Comparison of ENCODE assay signal across 18 cellular contexts in the genomic region with DNA sequence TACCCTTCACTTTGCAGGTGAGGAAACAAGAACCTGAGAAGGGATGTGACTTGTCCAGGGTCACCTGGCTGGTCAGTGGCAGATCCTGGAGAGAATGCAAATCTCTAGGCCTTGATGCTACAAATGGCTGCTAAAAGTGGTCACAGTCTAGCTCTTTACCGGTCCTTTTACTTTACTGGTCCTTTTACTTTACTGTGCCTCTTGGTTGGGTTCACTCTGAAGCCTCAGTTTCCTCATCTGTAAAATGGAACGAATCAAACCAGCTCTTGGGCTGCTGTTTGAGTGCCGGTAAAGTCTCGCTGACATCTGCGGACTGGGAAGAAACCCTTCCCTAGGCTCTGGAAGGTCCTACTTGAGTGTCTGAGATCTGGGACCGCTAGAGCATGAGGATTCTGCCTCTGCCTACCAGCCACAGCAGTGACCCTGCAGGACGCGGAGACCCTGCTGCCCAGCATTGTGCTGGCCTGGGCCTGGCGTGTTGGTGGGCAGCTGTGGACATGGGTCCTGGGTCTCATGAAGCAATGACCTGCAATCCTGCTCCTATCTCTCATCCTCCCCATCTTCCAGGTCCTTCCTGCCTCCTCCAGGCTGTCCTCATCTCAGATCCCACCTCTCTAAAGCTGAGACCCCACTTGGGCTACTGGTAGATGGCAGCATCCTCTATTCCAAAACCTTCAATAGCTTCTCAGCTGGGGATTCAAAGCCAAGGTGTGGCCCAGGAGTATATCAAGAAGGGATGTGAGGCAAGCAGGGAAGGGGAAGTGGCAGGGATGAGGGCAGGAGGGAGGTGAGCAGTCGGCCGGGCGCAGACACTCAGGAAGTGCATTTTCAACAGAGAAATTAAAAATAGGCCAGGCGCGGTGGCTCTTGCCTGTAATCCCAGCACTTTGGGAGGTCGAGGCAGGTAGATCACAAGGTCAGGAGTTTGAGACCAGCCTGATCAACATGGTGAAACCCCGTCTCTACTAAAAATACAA.
"Had no signal": no experiment of that assay in that cellular context is flagged by ENCODE, and none has a peak within 500 bp of the region (broad histone marks: within the 10 kb centered on the region; RNA-seq: fewer than 3 reads in every experiment).

No MANE protein-coding gene starts in this region.

- H3K4me3 ChIP-seq: ascending aorta, breast epithelium, heart right ventricle had no signal

- H3K9me3 Mint-ChIP-seq: activated naive CD4-positive, alpha-beta T cell treated with anti-CD3 and anti-CD28 coated beads, Interleukin-2, amount 10 ng/mL, durations not matched to agents 7 days and 5 days; effector memory CD8-positive, alpha-beta T cell; natural killer cell treated with Interleukin-12 subunit alpha and Interleukin-12 subunit beta and Interleukin-15 and Interleukin-18, amount 100 ng/mL, for 72 hours had no signal

- FAIRE-seq: frontal cortex, small intestine had no signal

- H3K27ac Mint-ChIP-seq: activated naive CD4-positive, alpha-beta T cell treated with anti-CD3 and anti-CD28 coated beads, Interleukin-2, amount 10 ng/mL, durations not matched to agents 7 days and 5 days had no signal

- ATAC-seq: effector memory CD8-positive, alpha-beta T cell; heart right ventricle; natural killer cell treated with Interleukin-12 subunit alpha and Interleukin-12 subunit beta and Interleukin-15 and Interleukin-18, amount 100 ng/mL, for 72 hours; right cardiac atrium; stimulated activated naive CD8-positive, alpha-beta T cell treated with anti-CD3 and anti-CD28 coated beads, Interleukin-15, Interleukin-2, amounts not matched to agents 100 U/mL and 50 U/mL, for 24 hours had no signal

- H3K27ac ChIP-seq: ascending aorta, breast epithelium, heart right ventricle had no signal

- H3K9me3 ChIP-seq: ascending aorta, breast epithelium, heart right ventricle had no signal

- H3K4me1 ChIP-seq: ascending aorta, breast epithelium had no signal

- H3K4me3 Mint-ChIP-seq: activated naive CD4-positive, alpha-beta T cell treated with anti-CD3 and anti-CD28 coated beads, Interleukin-2, amount 10 ng/mL, durations not matched to agents 7 days and 5 days; effector memory CD8-positive, alpha-beta T cell; natural killer cell treated with Interleukin-12 subunit alpha and Interleukin-12 subunit beta and Interleukin-15 and Interleukin-18, amount 100 ng/mL, for 72 hours had no signal

- H3K27me3 ChIP-seq: ascending aorta, breast epithelium had no signal

- H3K27me3 Mint-ChIP-seq: activated naive CD4-positive, alpha-beta T cell treated with anti-CD3 and anti-CD28 coated beads, Interleukin-2, amount 10 ng/mL, durations not matched to agents 7 days and 5 days; effector memory CD8-positive, alpha-beta T cell; natural killer cell treated with Interleukin-12 subunit alpha and Interleukin-12 subunit beta and Interleukin-15 and Interleukin-18, amount 100 ng/mL, for 72 hours had no signal

- H3K36me3 ChIP-seq: ascending aorta, breast epithelium, heart right ventricle had no signal

- DNase-seq: activated CD4-positive, alpha-beta T cell treated with anti-CD3 and anti-CD28 coated beads, Interleukin-2, amount 50 U/mL, for 48 hours; activated CD4-positive, CD25-positive, alpha-beta regulatory T cell treated with anti-CD3 and anti-CD28 coated beads, Interleukin-2, amount 50 U/mL, for 72 hours; activated naive CD4-positive, alpha-beta T cell treated with anti-CD3 and anti-CD28 coated beads, Interleukin-2, amount 10 ng/mL, durations not matched to agents 7 days and 5 days; cerebellar nuclear complex; dermis blood vessel endothelial cell; effector memory CD8-positive, alpha-beta T cell; heart right ventricle; mesendoderm; occipital lobe; right cardiac atrium; small intestine; stimulated activated CD4-positive, alpha-beta T cell treated with anti-CD3 and anti-CD28 coated beads, Interleukin-4, amount 100 ng/mL, for 4 hours; stimulated activated CD8-positive, alpha-beta memory T cell treated with anti-CD3 and anti-CD28 coated beads, Interleukin-4, amount 100 ng/mL, for 48 hours; stimulated activated naive CD8-positive, alpha-beta T cell treated with anti-CD3 and anti-CD28 coated beads, Interleukin-15, Interleukin-2, amounts not matched to agents 100 U/mL and 50 U/mL, for 24 hours had no signal

- H3K36me3 Mint-ChIP-seq: activated naive CD4-positive, alpha-beta T cell treated with anti-CD3 and anti-CD28 coated beads, Interleukin-2, amount 10 ng/mL, durations not matched to agents 7 days and 5 days; natural killer cell treated with Interleukin-12 subunit alpha and Interleukin-12 subunit beta and Interleukin-15 and Interleukin-18, amount 100 ng/mL, for 72 hours had no signal
